In genomic region chr4:109350121-109350520, GRCh38 we compare ENCODE assay signal across 39 cellular contexts. TPM values are rescaled to one million over a fixed set of nuclear protein-coding genes. Genes with fewer than 3 reads are reported as not detected.
"Had no signal": no experiment of that assay in that cellular context is flagged by ENCODE, and none has a peak within 500 bp of the region (broad histone marks: within the 10 kb centered on the region; RNA-seq: fewer than 3 reads in every experiment).

No MANE protein-coding gene starts in this region.

- H3K9me3 Mint-ChIP-seq: activated naive CD4-positive, alpha-beta T cell treated with anti-CD3 and anti-CD28 coated beads, Interleukin-2, amount 50 U/mL, for 24 hours had no signal

- H3K27ac ChIP-seq: adrenal gland, ascending aorta, body of pancreas, brain microvascular endothelial cell, breast epithelium, cardiac muscle cell had no signal

- H3K4me1 Mint-ChIP-seq: activated naive CD4-positive, alpha-beta T cell treated with anti-CD3 and anti-CD28 coated beads, Interleukin-2, amount 10 ng/mL, durations not matched to agents 7 days and 5 days; activated naive CD4-positive, alpha-beta T cell treated with anti-CD3 and anti-CD28 coated beads, Interleukin-2, amount 50 U/mL, for 24 hours; activated naive CD8-positive, alpha-beta T cell treated with anti-CD3 and anti-CD28 coated beads for 36 hours; activated naive CD8-positive, alpha-beta T cell treated with anti-CD3 and anti-CD28 coated beads, Interleukin-2, amount 10 ng/mL, durations not matched to agents 7 days and 5 days; activated T-helper 17 cell treated with anti-CD3 and anti-CD28 coated beads, Interleukin-2, amount 50 U/mL, for 72 hours; central memory CD8-positive, alpha-beta T cell had no signal

- H3K4me1 ChIP-seq: adrenal gland, ascending aorta, body of pancreas, breast epithelium had no signal

- H3K27ac Mint-ChIP-seq: activated naive CD4-positive, alpha-beta T cell treated with anti-CD3 and anti-CD28 coated beads for 36 hours; activated naive CD4-positive, alpha-beta T cell treated with anti-CD3 and anti-CD28 coated beads, Interleukin-2, amount 10 ng/mL, durations not matched to agents 7 days and 5 days; activated naive CD4-positive, alpha-beta T cell treated with anti-CD3 and anti-CD28 coated beads, Interleukin-2, amount 50 U/mL, for 24 hours; activated naive CD4-positive, alpha-beta T cell treated with anti-CD3 and anti-CD28 coated beads, Interleukin-2, amount 50 U/mL, for 72 hours; activated naive CD8-positive, alpha-beta T cell; activated naive CD8-positive, alpha-beta T cell treated with anti-CD3 and anti-CD28 coated beads for 36 hours; activated naive CD8-positive, alpha-beta T cell treated with anti-CD3 and anti-CD28 coated beads, Interleukin-2, amount 10 ng/mL, durations not matched to agents 7 days and 5 days; activated naive CD8-positive, alpha-beta T cell treated with anti-CD3 and anti-CD28 coated beads, Interleukin-2, amount 50 U/mL, for 24 hours; activated T-cell treated with anti-CD3 and anti-CD28 coated beads, Interleukin-2, amount 50 U/mL, for 24 hours; activated T-cell treated with anti-CD3 and anti-CD28 coated beads, Interleukin-2, amount 50 U/mL, for 72 hours; activated T-helper 1 cell treated with anti-CD3 and anti-CD28 coated beads, Interleukin-12 subunit alpha, Interleukin-12 subunit beta, Interleukin-2, Interleukin-4 antibody, amounts not matched to agents 30 ng/mL and 10 ng/mL and 1 ng/mL, durations not matched to agents 14 hours and 24 hours and 36 hours; activated T-helper 17 cell treated with anti-CD3 and anti-CD28 coated beads, Interleukin-2, amount 50 U/mL, for 72 hours; activated T-helper 2 cell treated with anti-CD3 and anti-CD28 coated beads, Interferon-gamma antibody, Interleukin-2, Interleukin-4, amounts not matched to agents 10 μg/mL and 5 μg/mL and 100 μg/mL, durations not matched to agents 14 hours and 24 hours and 36 hours; brain had no signal

- H3K4me3 Mint-ChIP-seq: activated naive CD4-positive, alpha-beta T cell treated with anti-CD3 and anti-CD28 coated beads for 36 hours; activated naive CD4-positive, alpha-beta T cell treated with anti-CD3 and anti-CD28 coated beads, Interleukin-2, amount 10 ng/mL, durations not matched to agents 7 days and 5 days; activated naive CD4-positive, alpha-beta T cell treated with anti-CD3 and anti-CD28 coated beads, Interleukin-2, amount 50 U/mL, for 24 hours; activated naive CD8-positive, alpha-beta T cell; activated naive CD8-positive, alpha-beta T cell treated with anti-CD3 and anti-CD28 coated beads for 36 hours; activated naive CD8-positive, alpha-beta T cell treated with anti-CD3 and anti-CD28 coated beads, Interleukin-2, amount 10 ng/mL, durations not matched to agents 7 days and 5 days; activated naive CD8-positive, alpha-beta T cell treated with anti-CD3 and anti-CD28 coated beads, Interleukin-2, amount 50 U/mL, for 24 hours; activated T-cell treated with anti-CD3 and anti-CD28 coated beads, Interleukin-2, amount 50 U/mL, for 24 hours; activated T-cell treated with anti-CD3 and anti-CD28 coated beads, Interleukin-2, amount 50 U/mL, for 4 hours; activated T-cell treated with anti-CD3 and anti-CD28 coated beads, Interleukin-2, amount 50 U/mL, for 72 hours; activated T-helper 1 cell treated with anti-CD3 and anti-CD28 coated beads, Interleukin-12 subunit alpha, Interleukin-12 subunit beta, Interleukin-2, Interleukin-4 antibody, amounts not matched to agents 30 ng/mL and 10 ng/mL and 1 ng/mL, durations not matched to agents 14 hours and 24 hours and 36 hours; activated T-helper 17 cell treated with anti-CD3 and anti-CD28 coated beads, Interleukin-2, amount 50 U/mL, for 72 hours; brain; central memory CD8-positive, alpha-beta T cell had no signal

- DNase-seq: activated effector memory CD4-positive, alpha-beta T cell treated with anti-CD3 and anti-CD28 coated beads, Interleukin-2, amount 50 U/mL, for 16 hours; activated effector memory CD4-positive, alpha-beta T cell treated with Interleukin-2 at 50 U/mL for 16 hours; activated gamma-delta T cell; activated gamma-delta T cell treated with Interleukin-2 at 50 U/mL for 16 hours; activated naive CD4-positive, alpha-beta T cell; activated naive CD4-positive, alpha-beta T cell treated with anti-CD3 and anti-CD28 coated beads for 36 hours; activated naive CD4-positive, alpha-beta T cell treated with anti-CD3 and anti-CD28 coated beads, Interleukin-2, amount 10 ng/mL, durations not matched to agents 7 days and 5 days; activated naive CD4-positive, alpha-beta T cell treated with anti-CD3 and anti-CD28 coated beads, Interleukin-2, amount 50 U/mL, for 16 hours; activated naive CD4-positive, alpha-beta T cell treated with Interleukin-2 at 50 U/mL for 16 hours; activated naive CD8-positive, alpha-beta T cell treated with anti-CD3 and anti-CD28 coated beads for 36 hours; activated naive CD8-positive, alpha-beta T cell treated with anti-CD3 and anti-CD28 coated beads, Interleukin-2, amount 10 ng/mL, durations not matched to agents 7 days and 5 days; activated naive CD8-positive, alpha-beta T cell treated with anti-CD3 and anti-CD28 coated beads, Interleukin-2, amount 50 U/mL, for 24 hours; activated T-cell treated with anti-CD3 and anti-CD28 coated beads, Interleukin-2, amount 50 U/mL, for 1 hour; activated T-cell treated with anti-CD3 and anti-CD28 coated beads, Interleukin-2, amount 50 U/mL, for 24 hours; activated T-cell treated with anti-CD3 and anti-CD28 coated beads, Interleukin-2, amount 50 U/mL, for 4 hours; activated T-cell treated with anti-CD3 and anti-CD28 coated beads, Interleukin-2, amount 50 U/mL, for 48 hours; activated T-cell treated with anti-CD3 and anti-CD28 coated beads, Interleukin-2, amount 50 U/mL, for 72 hours; adrenal gland; amniotic stem cell; amygdala; anterior cingulate cortex; aorta; body of pancreas; brain microvascular endothelial cell; caudate nucleus; central memory CD4-positive, alpha-beta T cell; cerebellar nuclear complex had no signal

- H3K27me3 Mint-ChIP-seq: brain had no signal

- H3K9me3 ChIP-seq: adrenal gland, ascending aorta, body of pancreas had no signal

- H3K27me3 ChIP-seq: adrenal gland, ascending aorta, body of pancreas, brain microvascular endothelial cell, breast epithelium, cardiac muscle cell had no signal

- H3K36me3 Mint-ChIP-seq: activated naive CD4-positive, alpha-beta T cell treated with anti-CD3 and anti-CD28 coated beads, Interleukin-2, amount 10 ng/mL, durations not matched to agents 7 days and 5 days; activated naive CD8-positive, alpha-beta T cell had no signal

- H3K36me3 ChIP-seq: adrenal gland, ascending aorta, brain microvascular endothelial cell, breast epithelium, cardiac muscle cell had no signal

- H3K4me3 ChIP-seq: adrenal gland, ascending aorta, body of pancreas, breast epithelium, cardiac muscle cell had no signal

- ATAC-seq: activated naive CD4-positive, alpha-beta T cell treated with anti-CD3 and anti-CD28 coated beads, Interleukin-2, amount 50 U/mL, for 72 hours; activated naive CD8-positive, alpha-beta T cell treated with anti-CD3 and anti-CD28 coated beads, Interleukin-2, amount 50 U/mL, for 24 hours; activated T-cell treated with anti-CD3 and anti-CD28 coated beads, Interleukin-2, amount 50 U/mL, for 4 hours; activated T-cell treated with anti-CD3 and anti-CD28 coated beads, Interleukin-2, amount 50 U/mL, for 72 hours; activated T-helper 17 cell treated with anti-CD3 and anti-CD28 coated beads, Interleukin-2, amount 50 U/mL, for 72 hours; body of pancreas had no signal

- FAIRE-seq: bronchial epithelial cell had no signal

RNA-seq across cellular contexts. Expression of gene COL25A1, which starts 47.7 kb away (rescaled TPM):
- total RNA-seq: activated naive CD4-positive, alpha-beta T cell treated with anti-CD3 and anti-CD28 coated beads for 36 hours; activated naive CD4-positive, alpha-beta T cell treated with anti-CD3 and anti-CD28 coated beads, Interleukin-2, amount 50 U/mL, for 72 hours; activated T-helper 1 cell treated with anti-CD3 and anti-CD28 coated beads, Interleukin-12 subunit alpha, Interleukin-12 subunit beta, Interleukin-2, Interleukin-4 antibody, amounts not matched to agents 30 ng/mL and 10 ng/mL and 1 ng/mL, durations not matched to agents 14 hours and 24 hours and 36 hours; activated T-helper 2 cell treated with anti-CD3 and anti-CD28 coated beads, Interferon-gamma antibody, Interleukin-2, Interleukin-4, amounts not matched to agents 10 μg/mL and 5 μg/mL and 100 μg/mL, durations not matched to agents 14 hours and 24 hours and 36 hours had no signal
